Comparison of ENCODE assay signal across 8 cellular contexts in the genomic region with DNA sequence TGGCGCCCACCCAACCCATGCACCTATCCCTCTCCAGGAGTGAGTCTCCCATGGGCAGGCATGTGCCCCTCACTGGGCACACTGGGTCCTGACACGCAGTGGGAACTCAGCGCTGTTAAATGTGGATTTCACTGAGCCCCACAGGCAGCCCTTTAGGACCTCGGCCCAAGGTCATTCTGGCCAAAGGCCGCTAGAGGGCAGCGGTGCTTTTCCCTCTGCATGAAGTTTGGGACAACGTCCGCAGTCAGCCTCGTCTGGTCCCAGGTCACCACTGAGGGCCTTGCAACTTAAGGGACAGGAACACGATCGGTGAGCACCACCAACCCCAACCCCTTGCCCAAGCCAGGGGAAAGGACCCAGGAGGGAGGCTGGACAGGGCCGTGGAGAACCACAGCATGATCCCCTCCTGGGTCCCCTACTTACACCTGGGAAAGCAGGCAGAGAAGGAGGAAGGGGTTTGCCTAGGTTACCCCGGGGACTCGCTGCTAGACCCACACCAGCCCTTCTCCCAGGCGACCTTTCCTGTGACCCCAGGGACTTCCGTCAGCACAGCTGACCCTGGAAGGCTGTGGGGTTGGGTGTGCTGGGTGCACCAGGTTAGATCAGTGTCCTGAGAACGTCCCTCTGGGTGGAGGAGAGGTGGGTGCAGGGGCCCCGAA. TPM values are rescaled to one million over a fixed set of nuclear protein-coding genes. Genes with fewer than 3 reads are reported as not detected.
DNase-seq lines count a peak whose midpoint lies in the region; ATAC-seq and TF ChIP-seq lines count a peak whose summit lies in the region.

No MANE protein-coding gene starts in this region.

- H3K4me1 Mint-ChIP-seq in nephron progenitor cell = peaks cover 30% of the 10 kb centered on the region
- peaks cover 17% of the 10 kb centered on the region for H3K4me1 Mint-ChIP-seq in type B pancreatic cell (ENCODE audit: unreplicated experiment)

- peak; percentile 2 for DNase-seq in NCI-H2171 treated with DMSO at 0.1 percent for 48 hours (lab: John Stamatoyannopoulos, UW)
- DNase-seq in NCI-H2171 (lab: John Stamatoyannopoulos, UW) = no peak
- DNase-seq in NCI-H345 treated with DMSO at 0.1 percent for 48 hours (lab: John Stamatoyannopoulos, UW; ENCODE audit: unreplicated experiment) = peak; percentile 20
- peak; percentile 32 for DNase-seq in activated CD8-positive, alpha-beta memory T cell treated with anti-CD3 and anti-CD28 coated beads, Interleukin-2, amount 50 U/mL, for 4 hours
- DNase-seq in fibroblast of villous mesenchyme (ENCODE audit: low read depth) = peak; percentile 68
- DNase-seq in nephron progenitor cell = peak; percentile 83
- peak; percentile 82 for DNase-seq in type B pancreatic cell (ENCODE audit: extremely low spot score, unreplicated experiment)

- H3K9me3 Mint-ChIP-seq in nephron progenitor cell (no peaks in the 10 kb centered on the region), type B pancreatic cell (no peaks in the 10 kb centered on the region)

- TF ChIP-seq CTCF in fibroblast of villous mesenchyme (IDR thresholded peaks at IDR 0.05; ENCODE audit: insufficient read depth, low read depth, low read length) = peak; percentile 96
- peak; percentile 92 for TF ChIP-seq CTCF in nephron progenitor cell (IDR thresholded peaks at IDR 0.05)
- peak; percentile 91 for TF ChIP-seq CTCF in type B pancreatic cell (conservative IDR thresholded peaks at IDR 0.05)

- no peak overlapping the region for H3K4me3 ChIP-seq in fibroblast of villous mesenchyme (ENCODE audit: low read depth, low read length)

- H3K4me3 Mint-ChIP-seq in nephron progenitor cell (no peak overlapping the region), type B pancreatic cell (no peak overlapping the region)

- peaks cover 58% of the 10 kb centered on the region for H3K27me3 Mint-ChIP-seq in nephron progenitor cell (ENCODE audit: low read depth, poor library complexity)
- peaks cover 46% of the 10 kb centered on the region for H3K27me3 Mint-ChIP-seq in type B pancreatic cell

- H3K27ac Mint-ChIP-seq in nephron progenitor cell (no peak overlapping the region), type B pancreatic cell (no peak overlapping the region)

- H3K36me3 Mint-ChIP-seq in nephron progenitor cell (ENCODE audit: low read depth) = no peaks in the 10 kb centered on the region
- no peaks in the 10 kb centered on the region for H3K36me3 Mint-ChIP-seq in type B pancreatic cell

- ATAC-seq in HG02588 (IDR thresholded peaks at IDR 0.05; ENCODE audit: unreplicated experiment) = peak; percentile 69

RNA-seq across cellular contexts. Expression of gene CYTL1, which starts 24.0 kb away (rescaled TPM):
- total RNA-seq in fibroblast of villous mesenchyme = 1.3 TPM in 1 of 2 replicates, not detected in the other
- 0.52 and 6.9 TPM in 2 replicates for total RNA-seq in type B pancreatic cell (ENCODE audit: low replicate concordance)

RNA-seq across cellular contexts. Expression of gene STK32B, which starts 56.0 kb away (rescaled TPM):
- total RNA-seq in fibroblast of villous mesenchyme (1.3 and 2.6 TPM in 2 replicates), type B pancreatic cell (ENCODE audit: low replicate concordance) (0.98 and 3.0 TPM in 2 replicates)
